ENCODE assay signal across 11 cellular contexts in the genomic region with DNA sequence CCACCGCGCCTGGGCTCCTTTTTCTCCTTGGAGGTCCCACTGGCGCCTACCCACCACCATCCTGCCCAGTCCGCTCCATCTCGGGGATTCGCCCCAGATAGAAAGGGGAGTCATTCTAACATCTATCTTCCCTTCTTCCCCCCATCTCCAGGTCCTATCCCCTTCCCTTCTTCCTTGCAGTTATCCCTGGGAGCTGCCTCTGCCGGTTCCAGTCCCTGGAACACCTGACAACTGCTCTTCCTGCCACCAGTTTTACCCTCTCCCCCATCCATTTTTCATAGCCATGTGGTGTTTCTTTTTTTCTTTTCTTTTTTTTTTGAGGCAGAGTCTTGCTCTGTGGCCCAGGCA. TPM values are rescaled to one million over a fixed set of nuclear protein-coding genes. Genes with fewer than 3 reads are reported as not detected.
DNase-seq lines count a peak whose midpoint lies in the region; ATAC-seq and TF ChIP-seq lines count a peak whose summit lies in the region.
"Had no signal": no experiment of that assay in that cellular context is flagged by ENCODE, and none has a peak within 500 bp of the region (broad histone marks: within the 10 kb centered on the region; RNA-seq: fewer than 3 reads in every experiment).

No MANE protein-coding gene starts in this region.

- peak overlapping the region; percentile 60 to 71 for H3K9ac ChIP-seq in duodenal mucosa (ENCODE audit: low read depth in 1 of 2, low read length in 2 of 2)

- ATAC-seq in right cardiac atrium (no peak), Right ventricle myocardium inferior (no peak), natural killer cell (no peak)

- peaks cover 47 to 48% of the 10 kb centered on the region in 2 donors for H3K27me3 Mint-ChIP-seq in natural killer cell (ENCODE audit: low read depth in 2 of 2)

- H3K4me1 ChIP-seq in right cardiac atrium (ENCODE audit: control insufficient read depth, insufficient read depth, low read length) = peaks cover 8% of the 10 kb centered on the region
- peaks cover 28 to 31% of the 10 kb centered on the region in 2 donors for H3K4me1 ChIP-seq in duodenal mucosa (ENCODE audit: control insufficient read depth in 1 of 2, insufficient read depth in 2 of 2, low read length in 2 of 2)

- no peaks in the 10 kb centered on the region for H3K36me3 Mint-ChIP-seq in natural killer cell

- H3K9me3 ChIP-seq in right cardiac atrium (ENCODE audit: control insufficient read depth, low read length) (no peaks in the 10 kb centered on the region), duodenal mucosa (ENCODE audit: control insufficient read depth in 1 of 2, low read length in 2 of 2) (no peaks in the 10 kb centered on the region)

- no peaks in the 10 kb centered on the region for H3K27me3 ChIP-seq in right cardiac atrium (ENCODE audit: control insufficient read depth, insufficient read depth)
- H3K27me3 ChIP-seq in duodenal mucosa (ENCODE audit: control insufficient read depth in 1 of 2, insufficient read depth in 2 of 2, low read length in 2 of 2) = peaks cover 4 to 8% of the 10 kb centered on the region in 2 donors

- H3K27ac ChIP-seq in right cardiac atrium (ENCODE audit: low read length) (peak overlapping the region; percentile 97), duodenal mucosa (ENCODE audit: low read depth, low read length) (no peak overlapping the region)
- H3K27ac ChIP-seq: SK-N-MC had no signal

- H3K36me3 ChIP-seq in duodenal mucosa (ENCODE audit: control insufficient read depth in 1 of 2, insufficient read depth in 2 of 2, low read length in 2 of 2) = no peaks in the 10 kb centered on the region

- H3K27ac Mint-ChIP-seq in natural killer cell = peak overlapping the region in 1 of 2 donors; percentile 67

- H3K4me3 ChIP-seq in right cardiac atrium (ENCODE audit: low read length) = no peak overlapping the region
- H3K4me3 ChIP-seq in duodenal mucosa (ENCODE audit: low read depth in 1 of 2, low read length in 2 of 2) = peak overlapping the region; percentile 64 to 72
- H3K4me3 ChIP-seq: SK-N-MC had no signal

- intact Hi-C loops in right cardiac atrium (cut with DNase I) = loop anchor here in 3 of 4 donors (5.0 to 10.0 kb wide), 3 partner anchors 51 to 69 kb away; no protein-coding TSS in a partner anchor
- intact Hi-C loops in Right ventricle myocardium inferior (cut with DNase I) = loop anchor here (1.0 to 2.0 kb wide), 3 partner anchors 37 to 73 kb away; no protein-coding TSS in a partner anchor
- intact Hi-C loops in natural killer cell (cut with micrococcal nuclease) = loop anchor here (2.0 kb wide), 1 partner anchor 73 kb away; no protein-coding TSS in a partner anchor

- DNase-seq in right cardiac atrium (no peak), Right ventricle myocardium inferior (ENCODE audit: missing footprints) (no peak), natural killer cell (no peak), DMS153 treated with DMSO at 0.1 percent for 48 hours (lab: John Stamatoyannopoulos, UW; ENCODE audit: unreplicated experiment) (no peak), RPMI8226 (no peak), Kasumi-1 (lab: John Stamatoyannopoulos, UW) (no peak)
- no peak for DNase-seq in stimulated activated CD4-positive, alpha-beta T cell treated with anti-CD3 and anti-CD28 coated beads, Interleukin-1b, Interleukin-23, amount 100 ng/mL, for 48 hours
- DNase-seq: DMS 273 treated with DMSO at 0.1 percent for 48 hours, NCI-H1048 had no signal

- H3K9me3 Mint-ChIP-seq in natural killer cell = no peaks in the 10 kb centered on the region

- no peak for TF ChIP-seq CTCF in natural killer cell (IDR thresholded peaks at IDR 0.05)

- peaks cover 15 to 20% of the 10 kb centered on the region in 2 donors for H3K4me1 Mint-ChIP-seq in natural killer cell

- peak overlapping the region; percentile 51 for H3K4me3 Mint-ChIP-seq in natural killer cell

- WGBS in right cardiac atrium = 7% methylated on average over 7 of the region's 7 CpGs

RNA-seq across cellular contexts. Expression of a gene that starts 12.0 kb away (rescaled TPM):
- total RNA-seq in right cardiac atrium = 10 to 100 TPM; 40.6 to 50.5 (median 50.3) TPM
- 37.4 TPM for polyA plus RNA-seq in right cardiac atrium
- total RNA-seq in Right ventricle myocardium inferior = 12.7 TPM
- under 1 TPM in 1 of 3 donors, not detected in 2; 0.14 TPM for total RNA-seq in natural killer cell

RNA-seq across cellular contexts. Expression of a gene that starts 48.3 kb away (rescaled TPM):
- total RNA-seq in right cardiac atrium = 10 to 100 TPM; 11.8 to 14.8 (median 13.1) TPM
- polyA plus RNA-seq in right cardiac atrium = 18.2 TPM
- 16.1 TPM for total RNA-seq in Right ventricle myocardium inferior
- 10 to 100 TPM in 2 of 3 donors, 1 to 10 TPM in 1; 7.6 to 19.9 (median 12.8) TPM for total RNA-seq in natural killer cell

Comparison
In these comparisons a context has a peak if more than half of its experiments do, and no peak if none do; other contexts are left out.
1. RNA of a gene that starts 12.0 kb away (total RNA-seq): 40.6 to 50.5 TPM in right cardiac atrium and 12.7 TPM in Right ventricle myocardium inferior (single experiment); 0.14 TPM in natural killer cell; every median in the first group is over 10 times any median in the second.